In the genomic region with DNA sequence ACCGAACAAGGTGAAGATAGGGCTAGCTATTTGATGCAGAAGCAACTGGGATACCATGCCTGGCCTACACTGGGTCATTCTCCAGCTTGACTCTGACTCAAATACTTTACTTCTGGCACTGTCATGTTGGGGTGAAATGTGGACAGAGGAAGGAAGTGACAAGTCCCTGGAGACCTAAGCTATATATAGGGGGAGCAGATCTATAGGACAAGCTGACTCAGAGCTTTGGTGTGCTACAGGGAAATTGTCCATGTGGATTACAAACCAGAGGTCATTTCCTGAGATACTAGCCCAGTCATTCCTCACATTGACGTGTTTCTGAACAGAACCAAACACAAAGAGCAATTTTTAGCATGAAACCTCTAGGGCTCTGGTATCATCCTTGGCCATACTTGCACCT, we compare ENCODE assay signal across 13 cellular contexts.
DNase-seq lines count a peak whose midpoint lies in the region; ATAC-seq and TF ChIP-seq lines count a peak whose summit lies in the region.
"Had no signal": no experiment of that assay in that cellular context is flagged by ENCODE, and none has a peak within 500 bp of the region (broad histone marks: within the 10 kb centered on the region; RNA-seq: fewer than 3 reads in every experiment).

No MANE protein-coding gene starts in this region.

- no peaks in the 10 kb centered on the region for H3K36me3 Mint-ChIP-seq in neural progenitor cell

- H3K36me3 ChIP-seq in BLaER1 (peaks cover 55% of the 10 kb centered on the region), neural progenitor cell (no peaks in the 10 kb centered on the region)
- H3K36me3 ChIP-seq: BE2C had no signal

- H3K4me3 ChIP-seq in BLaER1 (peak overlapping the region; percentile 65), NB4 (ENCODE audit: low read depth, low read length) (no peak overlapping the region), neural progenitor cell (no peak overlapping the region)
- H3K4me3 ChIP-seq: hepatocyte had no signal

- peaks cover 69% of the 10 kb centered on the region for H3K4me1 ChIP-seq in BLaER1
- H3K4me1 ChIP-seq in neural progenitor cell = peaks cover 5% of the 10 kb centered on the region

- TF ChIP-seq CTCF in NB4 (IDR thresholded peaks at IDR 0.05; ENCODE audit: low read depth, low read length) (no peak), neural progenitor cell (IDR thresholded peaks at IDR 0.05) (no peak)

- H3K4me2 ChIP-seq in BLaER1 (peak overlapping the region; percentile 74), neural progenitor cell (no peak overlapping the region)
- H3K4me2 ChIP-seq: hepatocyte had no signal

- H3K79me2 ChIP-seq in neural progenitor cell (ENCODE audit: low read depth) = no peaks in the 10 kb centered on the region
- H3K79me2 ChIP-seq: hepatocyte had no signal

- no peak overlapping the region for H3K27ac Mint-ChIP-seq in neural progenitor cell

- peaks cover 9% of the 10 kb centered on the region for H3K4me1 Mint-ChIP-seq in neural progenitor cell

- no peaks in the 10 kb centered on the region for H3K9me3 Mint-ChIP-seq in neural progenitor cell

- TF ChIP-seq POLR2A in NB4 (IDR thresholded peaks at IDR 0.05; ENCODE audit: extremely low read depth, insufficient read length) = no peak

- DNase-seq in NB4 (ENCODE audit: low read depth) (peak; percentile 87), fibroblast of gingiva (ENCODE audit: low read depth) (peak; percentile 20), NCI-H2081 (lab: John Stamatoyannopoulos, UW) (no peak), neural progenitor cell (ENCODE audit: low spot score) (no peak), NCI-H1694 (lab: John Stamatoyannopoulos, UW) (no peak)
- DNase-seq: activated CD8-positive, alpha-beta memory T cell treated with anti-CD3 and anti-CD28 coated beads, Interleukin-2, amount 50 U/mL, for 4 hours; BE2C; caudate nucleus had no signal

- H3K9ac ChIP-seq in BLaER1 (peak overlapping the region; percentile 83), neural progenitor cell (no peak overlapping the region)

- no peaks in the 10 kb centered on the region for H3K27me3 ChIP-seq in BLaER1
- H3K27me3 ChIP-seq in neural progenitor cell = no peaks in the 10 kb centered on the region
- H3K27me3 ChIP-seq: BE2C, hepatocyte had no signal

- no peak overlapping the region for H2AFZ ChIP-seq in neural progenitor cell (replicated peaks)
- H2AFZ ChIP-seq: hepatocyte had no signal

- peak overlapping the region; percentile 94 for H3K27ac ChIP-seq in BLaER1
- H3K27ac ChIP-seq in neural progenitor cell = no peak overlapping the region
- H3K27ac ChIP-seq: hepatocyte had no signal

- ATAC-seq in GM21786 (IDR thresholded peaks at IDR 0.05; ENCODE audit: unreplicated experiment) (peak; percentile 72), GM21526 (IDR thresholded peaks at IDR 0.05; ENCODE audit: low FRiP score, unreplicated experiment) (no peak)
- ATAC-seq: HCT116 had no signal

- H3K4me3 Mint-ChIP-seq in neural progenitor cell = no peak overlapping the region

- peaks cover 44% of the 10 kb centered on the region for H3K9me3 ChIP-seq in BLaER1
- H3K9me3 ChIP-seq in neural progenitor cell (ENCODE audit: low read depth) = no peaks in the 10 kb centered on the region
- H3K9me3 ChIP-seq: BE2C had no signal

- H3F3A ChIP-seq in neural progenitor cell (ENCODE audit: low read depth) = no peaks in the 10 kb centered on the region

- H4K20me1 ChIP-seq in BLaER1 (no peaks in the 10 kb centered on the region), neural progenitor cell (ENCODE audit: low read depth) (no peaks in the 10 kb centered on the region)

- peaks cover 2% of the 10 kb centered on the region for H3K27me3 Mint-ChIP-seq in neural progenitor cell (ENCODE audit: insufficient read depth, low read depth)

Comparison
In these comparisons a context has a peak if more than half of its experiments do, and no peak if none do; other contexts are left out.
1. DNase-seq: peak in NB4 (single experiment) and fibroblast of gingiva (single experiment); none in NCI-H2081 (0 of 2), neural progenitor cell (single experiment) and NCI-H1694 (single experiment).